Comparison of ENCODE assay signal across 13 cellular contexts in genomic region chr11:18145025-18145424, GRCh38. TPM values are rescaled to one million over a fixed set of nuclear protein-coding genes. Genes with fewer than 3 reads are reported as not detected.
DNase-seq lines count a peak whose midpoint lies in the region; TF ChIP-seq lines count a peak whose summit lies in the region.
"Had no signal": no experiment of that assay in that cellular context is flagged by ENCODE, and none has a peak within 500 bp of the region (broad histone marks: within the 10 kb centered on the region; RNA-seq: fewer than 3 reads in every experiment).

No MANE protein-coding gene starts in this region.

- in situ Hi-C loops in astrocyte of the spinal cord (cut with HindIII; ENCODE audit: low sequenced_read_pairs): no loop called here

- H4K8ac ChIP-seq in mesendoderm (ENCODE audit: low read depth, low read length): no peak overlapping the region

- H3K4me2 ChIP-seq in mesendoderm (ENCODE audit: low read length): no peak overlapping the region

- H2AK5ac ChIP-seq in mesendoderm (ENCODE audit: low read length): no peak overlapping the region

- 0 out of 2 replicates have a peak, but pooled peaks have one; percentile 9 for TF ChIP-seq RAD21 in Ishikawa (IDR thresholded peaks at IDR 0.05; ENCODE audit: low read depth)

- peak; percentile 21 for TF ChIP-seq CTCF in astrocyte of the spinal cord (IDR thresholded peaks at IDR 0.05; ENCODE audit: low read depth, low read length)

- H2BK15ac ChIP-seq in mesendoderm (replicated peaks; ENCODE audit: low read depth): no peak overlapping the region

- no peak overlapping the region for H3K23ac ChIP-seq in mesendoderm (ENCODE audit: low read length)

- WGBS in mesendoderm (ENCODE audit: extremely low coverage, insufficient coverage, low lambda C conversion rate): no CpG with 5 or more reads among the region's 2 CpGs

- DNase-seq in D341Med (ENCODE audit: low spot score): peak; percentile 39
- no peak for DNase-seq in astrocyte of the spinal cord (ENCODE audit: low read depth, low spot score)
- DNase-seq in mesendoderm: peak; percentile 2
- DNase-seq in activated CD8-positive, alpha-beta memory T cell treated with anti-CD3 and anti-CD28 coated beads for 24 hours: no peak
- no peak for DNase-seq in NCI-H524 treated with DMSO at 0.1 percent for 48 hours (lab: John Stamatoyannopoulos, UW)
- DNase-seq in caudate nucleus (lab: John Stamatoyannopoulos, UW): no peak
- no peak for DNase-seq in NOMO-1 treated with DMSO at 0.1 percent for 48 hours (lab: John Stamatoyannopoulos, UW; ENCODE audit: unreplicated experiment)
- DNase-seq: activated CD4-positive, alpha-beta T cell treated with anti-CD3 and anti-CD28 coated beads for 4 hours; CD8-positive, alpha-beta T cell; NCI-H1048; small intestine had no signal

- H3K27ac ChIP-seq in mesendoderm (ENCODE audit: low read depth, low read length): no peak overlapping the region
- H3K27ac ChIP-seq in caudate nucleus (ENCODE audit: low read depth, low read length): no peak overlapping the region
- H3K27ac ChIP-seq: foreskin keratinocyte had no signal

- no peak overlapping the region for H3K4ac ChIP-seq in mesendoderm (ENCODE audit: low read depth, low read length)

- no peak overlapping the region for H4K5ac ChIP-seq in mesendoderm (ENCODE audit: low read length)

- no peak overlapping the region for H2BK5ac ChIP-seq in mesendoderm (ENCODE audit: low read length)

- no peak overlapping the region for H3K18ac ChIP-seq in mesendoderm (ENCODE audit: low read length)

- no peaks in the 10 kb centered on the region for H3K4me1 ChIP-seq in mesendoderm (ENCODE audit: control insufficient read depth, low read depth, low read length)

- no peak for TF ChIP-seq EP300 in Ishikawa (IDR thresholded peaks at IDR 0.05; ENCODE audit: borderline replicate concordance)

- no peak overlapping the region for H2BK120ac ChIP-seq in mesendoderm (ENCODE audit: low read depth, low read length)

- no peaks in the 10 kb centered on the region for H3K36me3 ChIP-seq in mesendoderm (ENCODE audit: control insufficient read depth, insufficient read depth, low read length)

- no peak overlapping the region for H3K56ac ChIP-seq in mesendoderm (ENCODE audit: low read length)

- H3K79me2 ChIP-seq in mesendoderm (ENCODE audit: control insufficient read depth, insufficient read depth, low read length): no peaks in the 10 kb centered on the region

- H3K4me3 ChIP-seq in astrocyte of the spinal cord (ENCODE audit: low read depth, low read length) (no peak overlapping the region), mesendoderm (ENCODE audit: low read length) (no peak overlapping the region)

- H3K9ac ChIP-seq in mesendoderm (ENCODE audit: low read length): no peak overlapping the region

- no peaks in the 10 kb centered on the region for H3K27me3 ChIP-seq in mesendoderm (ENCODE audit: insufficient read depth, low read length, poor library complexity)
- H3K27me3 ChIP-seq: foreskin keratinocyte had no signal

- no peaks in the 10 kb centered on the region for H3K79me1 ChIP-seq in mesendoderm (ENCODE audit: low read length)

TF ChIP-seq in Ishikawa, 13 proteins besides CTCF, POLR2A, EP300 and RAD21:
- TF ChIP-seq TEAD4 (IDR thresholded peaks at IDR 0.05) (no peak), CREB1 (IDR thresholded peaks at IDR 0.05; ENCODE audit: low read depth) (no peak), FOXM1 (IDR thresholded peaks at IDR 0.05; ENCODE audit: borderline replicate concordance, low read depth) (no peak), REST (IDR thresholded peaks at IDR 0.05; ENCODE audit: low read depth) (no peak), TCF12 (IDR thresholded peaks at IDR 0.05; ENCODE audit: low read depth) (no peak), ZBTB7A (IDR thresholded peaks at IDR 0.05; ENCODE audit: low read depth) (no peak), USF1 (IDR thresholded peaks at IDR 0.05) (no peak), TAF1 (IDR thresholded peaks at IDR 0.05; ENCODE audit: low read depth) (no peak), YY1 (IDR thresholded peaks at IDR 0.05; ENCODE audit: low read depth) (no peak), MAX (IDR thresholded peaks at IDR 0.05) (no peak), EGR1 (IDR thresholded peaks at IDR 0.05) (no peak), NFIC (IDR thresholded peaks at IDR 0.05) (no peak), CEBPB (IDR thresholded peaks at IDR 0.05) (no peak)

RNA-seq across cellular contexts. Expression of gene MRGPRX3, which starts 12.7 kb away (rescaled TPM):
- not detected for polyA plus RNA-seq in mesendoderm (2013, experiment 1 of 2)
- not detected for polyA plus RNA-seq in mesendoderm (2013, experiment 2 of 2)
- polyA plus RNA-seq: small intestine had no signal

RNA-seq across cellular contexts. Expression of gene MRGPRX4, which starts 27.6 kb away (rescaled TPM):
- polyA plus RNA-seq in mesendoderm (2013, experiment 1 of 2): not detected
- polyA plus RNA-seq in mesendoderm (2013, experiment 2 of 2): not detected
- polyA plus RNA-seq: foreskin keratinocyte, small intestine had no signal

RNA-seq across cellular contexts. Expression of gene SAAL1, which starts 39.1 kb away (rescaled TPM):
- polyA plus RNA-seq in mesendoderm (2013, experiment 1 of 2): 74.3 TPM
- 70.3 TPM for polyA plus RNA-seq in mesendoderm (2013, experiment 2 of 2)

Comparison
In these comparisons a context has a peak if more than half of its experiments do, and no peak if none do; other contexts are left out.
1. DNase-seq: peak in D341Med (single experiment) and mesendoderm (single experiment); none in astrocyte of the spinal cord (single experiment), activated CD8-positive, alpha-beta memory T cell treated with anti-CD3 and anti-CD28 coated beads for 24 hours (single experiment), NCI-H524 treated with DMSO at 0.1 percent for 48 hours (single experiment), caudate nucleus (0 of 61) and NOMO-1 treated with DMSO at 0.1 percent for 48 hours (single experiment).